26 cellular contexts compared by ENCODE assay signal in genomic region chr19:18639706-18640105, GRCh38. TPM values are rescaled to one million over a fixed set of nuclear protein-coding genes. Genes with fewer than 3 reads are reported as not detected.
"Had no signal": no experiment of that assay in that cellular context is flagged by ENCODE, and none has a peak within 500 bp of the region (broad histone marks: within the 10 kb centered on the region; RNA-seq: fewer than 3 reads in every experiment).

No MANE protein-coding gene starts in this region.

- H3K4me3 ChIP-seq: adrenal gland, hepatocyte, left lung, lung, ovary, prostate gland, spleen, thoracic aorta, upper lobe of left lung had no signal

- H3K27ac Mint-ChIP-seq: activated CD8-positive, alpha-beta T cell treated with anti-CD3 and anti-CD28 coated beads, Interleukin-2, amount 10 ng/mL, durations not matched to agents 7 days and 5 days; activated T-helper 2 cell treated with anti-CD3 and anti-CD28 coated beads, Interferon-gamma antibody, Interleukin-2, Interleukin-4, amounts not matched to agents 10 μg/mL and 5 μg/mL and 100 μg/mL, durations not matched to agents 14 hours and 24 hours and 36 hours; immature natural killer cell; T-cell; T-helper 2 cell treated with Interferon-gamma antibody and Interleukin-4, amounts not matched to agents 5 μg/mL and 100 μg/mL, for 36 hours had no signal

- H3K4me3 Mint-ChIP-seq: activated CD8-positive, alpha-beta T cell treated with anti-CD3 and anti-CD28 coated beads, Interleukin-2, amount 10 ng/mL, durations not matched to agents 7 days and 5 days; T-cell; T-helper 2 cell treated with Interferon-gamma antibody and Interleukin-4, amounts not matched to agents 5 μg/mL and 100 μg/mL, for 36 hours had no signal

- H3K27me3 Mint-ChIP-seq: T-cell had no signal

- H3K9me3 Mint-ChIP-seq: activated T-helper 2 cell treated with anti-CD3 and anti-CD28 coated beads, Interferon-gamma antibody, Interleukin-2, Interleukin-4, amounts not matched to agents 10 μg/mL and 5 μg/mL and 100 μg/mL, durations not matched to agents 14 hours and 24 hours and 36 hours; immature natural killer cell; T-cell; T-helper 2 cell treated with Interferon-gamma antibody and Interleukin-4, amounts not matched to agents 5 μg/mL and 100 μg/mL, for 36 hours had no signal

- FAIRE-seq: TTC549 had no signal

- DNase-seq: activated CD4-positive, alpha-beta T cell treated with anti-CD3 and anti-CD28 coated beads, Interleukin-2, amount 50 U/mL, for 1 hour; activated CD4-positive, CD25-positive, alpha-beta regulatory T cell treated with anti-CD3 and anti-CD28 coated beads, Interleukin-2, amount 50 U/mL, for 72 hours; activated CD8-positive, alpha-beta T cell treated with anti-CD3 and anti-CD28 coated beads, Interleukin-2, amount 10 ng/mL, durations not matched to agents 7 days and 5 days; activated naive CD4-positive, alpha-beta T cell; adrenal gland; foreskin melanocyte; glutamatergic neuron; immature natural killer cell; kidney glomerular epithelial cell; left lung; naive thymus-derived CD4-positive, alpha-beta T cell; ovary; spleen; stimulated activated CD4-positive, alpha-beta T cell treated with anti-CD3 and anti-CD28 coated beads, Interleukin-4, amount 100 ng/mL, for 1 hour; stimulated activated naive CD4-positive, alpha-beta T cell; T-cell; upper lobe of left lung; WERI-Rb-1 had no signal

- ATAC-seq: activated CD8-positive, alpha-beta T cell treated with anti-CD3 and anti-CD28 coated beads, Interleukin-2, amount 10 ng/mL, durations not matched to agents 7 days and 5 days; left lung; naive thymus-derived CD4-positive, alpha-beta T cell; T-cell had no signal

- H3K36me3 Mint-ChIP-seq: immature natural killer cell, T-cell had no signal

- H3K27me3 ChIP-seq: adrenal gland, hepatocyte, left lung, ovary, spleen, upper lobe of left lung had no signal

- H2AFZ ChIP-seq: hepatocyte had no signal

- H3K36me3 ChIP-seq: adrenal gland, left lung, neutrophil, ovary, prostate gland, thoracic aorta, upper lobe of left lung had no signal

- H3K9me3 ChIP-seq: adrenal gland, left lung, neutrophil, ovary, prostate gland, spleen, thoracic aorta, upper lobe of left lung had no signal

- H3K4me2 ChIP-seq: hepatocyte had no signal

- H3K27ac ChIP-seq: adrenal gland, hepatocyte, left lung, neutrophil, ovary, prostate gland, spleen, thoracic aorta, upper lobe of left lung, WERI-Rb-1 had no signal

RNA-seq across cellular contexts. Expression of gene TMEM59L, which starts 27.0 kb away (rescaled TPM):
- total RNA-seq: activated CD8-positive, alpha-beta T cell treated with anti-CD3 and anti-CD28 coated beads, Interleukin-2, amount 10 ng/mL, durations not matched to agents 7 days and 5 days; activated T-helper 2 cell treated with anti-CD3 and anti-CD28 coated beads, Interferon-gamma antibody, Interleukin-2, Interleukin-4, amounts not matched to agents 10 μg/mL and 5 μg/mL and 100 μg/mL, durations not matched to agents 14 hours and 24 hours and 36 hours had no signal
- polyA plus RNA-seq: immature natural killer cell had no signal

RNA-seq across cellular contexts. Expression of gene CRLF1, which starts 33.1 kb away (rescaled TPM):
- total RNA-seq: activated CD8-positive, alpha-beta T cell treated with anti-CD3 and anti-CD28 coated beads, Interleukin-2, amount 10 ng/mL, durations not matched to agents 7 days and 5 days; activated T-helper 2 cell treated with anti-CD3 and anti-CD28 coated beads, Interferon-gamma antibody, Interleukin-2, Interleukin-4, amounts not matched to agents 10 μg/mL and 5 μg/mL and 100 μg/mL, durations not matched to agents 14 hours and 24 hours and 36 hours; naive thymus-derived CD4-positive, alpha-beta T cell had no signal
